In the genomic region with DNA sequence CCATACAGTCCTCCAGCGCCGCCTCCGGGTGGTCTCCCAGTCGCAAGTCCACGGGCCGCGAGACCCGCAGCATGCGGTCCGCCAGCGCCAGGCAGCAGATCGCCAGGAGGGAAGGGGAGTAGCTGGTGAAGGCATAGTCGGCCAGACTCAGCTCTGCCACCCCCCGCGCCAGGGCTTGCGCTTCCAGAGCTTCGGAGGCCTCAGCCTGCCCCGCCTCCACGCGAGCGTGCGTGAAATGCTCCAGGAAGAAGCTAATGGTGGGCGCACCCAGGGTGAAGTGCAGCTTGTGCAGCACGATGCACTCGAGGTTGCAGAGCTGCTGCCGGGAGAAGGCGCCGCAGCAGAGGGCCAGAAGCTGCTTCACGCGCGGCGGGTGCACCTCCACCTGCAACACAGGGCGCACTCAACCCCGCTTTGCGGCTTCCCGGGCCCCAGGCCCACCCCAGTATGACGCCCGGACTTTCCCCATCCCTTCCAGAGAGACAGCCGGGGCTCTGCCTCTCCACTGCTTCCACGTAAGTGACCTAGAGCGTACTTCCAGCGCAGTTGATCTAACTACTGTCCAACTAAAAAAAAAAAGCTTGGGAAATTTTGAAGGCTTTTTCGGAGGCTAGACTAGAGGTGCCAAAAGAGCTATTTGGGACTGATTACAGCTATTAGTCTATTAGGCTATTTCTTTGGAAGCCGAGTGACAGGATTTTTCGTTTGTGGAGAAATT, we compare ENCODE assay signal across 9 cellular contexts. TPM values are rescaled to one million over a fixed set of nuclear protein-coding genes. Genes with fewer than 3 reads are reported as not detected.
DNase-seq lines count a peak whose midpoint lies in the region; ATAC-seq, FAIRE-seq and TF ChIP-seq lines count a peak whose summit lies in the region.
"Had no signal": no experiment of that assay in that cellular context is flagged by ENCODE, and none has a peak within 500 bp of the region (broad histone marks: within the 10 kb centered on the region; RNA-seq: fewer than 3 reads in every experiment).

No MANE protein-coding gene starts in this region.

- peaks cover 7 to 53% (median 34%) of the 10 kb centered on the region in 4 donors for H3K4me1 Mint-ChIP-seq in CD4-positive, CD25-positive, alpha-beta regulatory T cell

- dilution Hi-C loops in keratinocyte (cut with MboI; ENCODE audit: extremely low pct_ligation_motif_present, low sequenced_read_pairs) = no loop called here

- H3K36me3 ChIP-seq in CD4-positive, CD25-positive, alpha-beta regulatory T cell (ENCODE audit: control insufficient read depth, insufficient read depth, low read length) = no peaks in the 10 kb centered on the region
- H3K36me3 ChIP-seq in HUES64 (ENCODE audit: insufficient read depth, low read length) (no peaks in the 10 kb centered on the region), keratinocyte (ENCODE audit: control insufficient read depth in 2 of 2, extremely low read depth in 1 of 2, insufficient read depth in 2 of 2, low read length in 2 of 2) (peaks cover 0 to 2% of the 10 kb centered on the region in 2 experiments), subcutaneous abdominal adipose tissue (ENCODE audit: control insufficient read depth in 5 of 5, insufficient read depth in 5 of 5, low read length in 5 of 5) (no peaks in the 10 kb centered on the region)

- FAIRE-seq in keratinocyte (lab: Jason Lieb, UNC) = no peak

- H3K9me3 ChIP-seq in CD4-positive, CD25-positive, alpha-beta regulatory T cell (ENCODE audit: control insufficient read depth in 2 of 2, low read length in 2 of 2) = no peaks in the 10 kb centered on the region
- H3K9me3 ChIP-seq in HUES64 (ENCODE audit: insufficient read depth, low read depth, low read length) = no peaks in the 10 kb centered on the region
- H3K9me3 ChIP-seq in keratinocyte (ENCODE audit: control insufficient read depth, low read depth, low read length) = no peaks in the 10 kb centered on the region
- H3K9me3 ChIP-seq in subcutaneous abdominal adipose tissue (ENCODE audit: control insufficient read depth in 5 of 5, low read length in 5 of 5) = peaks cover 0 to 4% (median 0%) of the 10 kb centered on the region in 5 donors

- H3K79me2 ChIP-seq in keratinocyte (ENCODE audit: control insufficient read depth, insufficient read depth, low read length) = no peaks in the 10 kb centered on the region

- no peaks in the 10 kb centered on the region for H4K20me1 ChIP-seq in keratinocyte (ENCODE audit: control insufficient read depth, extremely low read depth, insufficient read depth, low read length)

- DNase-seq in CD4-positive, CD25-positive, alpha-beta regulatory T cell = peak in 1 of 3 donors; percentile 29
- DNase-seq in activated naive CD4-positive, alpha-beta T cell treated with anti-CD3 and anti-CD28 coated beads, Interleukin-2, amount 50 U/mL, for 16 hours = peak; percentile 33
- no peak for DNase-seq in keratinocyte (ENCODE audit: low read depth, low spot score)
- no peak for DNase-seq in activated CD4-positive, CD25-positive, alpha-beta regulatory T cell treated with anti-CD3 and anti-CD28 coated beads, Interleukin-2, amount 50 U/mL, for 72 hours

- 3% methylated on average over 45 of the region's 45 CpGs for WGBS in HUES64

- H3K9ac ChIP-seq in HUES64 (ENCODE audit: low read depth, low read length) = no peak overlapping the region
- peak overlapping the region; percentile 71 for H3K9ac ChIP-seq in keratinocyte (ENCODE audit: control insufficient read depth, extremely low read depth, insufficient read depth, low read length)
- no peak overlapping the region for H3K9ac ChIP-seq in subcutaneous abdominal adipose tissue (ENCODE audit: low read length in 5 of 5)

- no peaks in the 10 kb centered on the region for H3K36me3 Mint-ChIP-seq in CD4-positive, CD25-positive, alpha-beta regulatory T cell

- ATAC-seq in CD4-positive, CD25-positive, alpha-beta regulatory T cell (ENCODE audit: low read depth in 2 of 2) = no peak
- ATAC-seq in GM19455 (IDR thresholded peaks at IDR 0.05; ENCODE audit: unreplicated experiment) (no peak), HG03045 (IDR thresholded peaks at IDR 0.05; ENCODE audit: unreplicated experiment) (no peak)

- peaks cover 45% of the 10 kb centered on the region for H3K27me3 ChIP-seq in CD4-positive, CD25-positive, alpha-beta regulatory T cell (ENCODE audit: control insufficient read depth, insufficient read depth, low read length)
- H3K27me3 ChIP-seq in HUES64 (ENCODE audit: insufficient read depth, low read length) (peaks cover 99% of the 10 kb centered on the region), keratinocyte (ENCODE audit: control insufficient read depth, extremely low read depth, insufficient read depth, low read length) (peaks cover 21% of the 10 kb centered on the region), subcutaneous abdominal adipose tissue (ENCODE audit: control insufficient read depth in 5 of 5, insufficient read depth in 4 of 5, low read length in 5 of 5) (peaks cover 38 to 85% (median 68%) of the 10 kb centered on the region in 5 donors)

- peaks cover 0 to 4% (median 0%) of the 10 kb centered on the region in 7 donors for H3K9me3 Mint-ChIP-seq in CD4-positive, CD25-positive, alpha-beta regulatory T cell

- H2AFZ ChIP-seq in keratinocyte (ENCODE audit: control insufficient read depth, low read length) = peak overlapping the region; percentile 94

- peak overlapping the region; percentile 91 for H3K4me2 ChIP-seq in keratinocyte (ENCODE audit: control insufficient read depth, extremely low read depth, insufficient read depth, low read depth, low read length)

- H3K27me3 Mint-ChIP-seq in CD4-positive, CD25-positive, alpha-beta regulatory T cell = peaks cover 86% of the 10 kb centered on the region

- no peaks in the 10 kb centered on the region for H3K9me1 ChIP-seq in keratinocyte (ENCODE audit: control insufficient read depth, extremely low read depth, insufficient read depth, low read length)

- H3K4me1 ChIP-seq in CD4-positive, CD25-positive, alpha-beta regulatory T cell (ENCODE audit: control insufficient read depth, insufficient read depth, low read length, poor library complexity, severe bottlenecking) = peaks cover 47% of the 10 kb centered on the region
- peaks cover 20% of the 10 kb centered on the region; the same call in 1 of the 2 replicates for H3K4me1 ChIP-seq in HUES64 (ENCODE audit: insufficient read depth, low read length)
- peaks cover 15% of the 10 kb centered on the region for H3K4me1 ChIP-seq in keratinocyte (ENCODE audit: control insufficient read depth, extremely low read depth, insufficient read depth, low read length)
- peaks cover 8 to 52% (median 52%) of the 10 kb centered on the region in 5 donors for H3K4me1 ChIP-seq in subcutaneous abdominal adipose tissue (ENCODE audit: control insufficient read depth in 5 of 5, insufficient read depth in 5 of 5, low read length in 5 of 5)

- H3K4me3 Mint-ChIP-seq in CD4-positive, CD25-positive, alpha-beta regulatory T cell = peak overlapping the region; percentile 75 to 87 (median 82)

- TF ChIP-seq CTCF in keratinocyte (optimal IDR thresholded peaks at IDR 0.05 in 1 of 3, IDR thresholded peaks at IDR 0.05 in 1 of 3, conservative IDR thresholded peaks at IDR 0.05 in 1 of 3; ENCODE audit: extremely low read depth in 1 of 3, insufficient read depth in 2 of 3, low read length in 3 of 3) = no peak

- peak overlapping the region; percentile 26 for H3K4me3 ChIP-seq in CD4-positive, CD25-positive, alpha-beta regulatory T cell (ENCODE audit: low read depth, low read length)
- H3K4me3 ChIP-seq in HUES64 (ENCODE audit: low read length) (peak overlapping the region; percentile 57), keratinocyte (ENCODE audit: control insufficient read depth in 2 of 3, extremely low read depth in 1 of 3, insufficient read depth in 2 of 3, low read depth in 1 of 3, low read length in 3 of 3) (peak overlapping the region; percentile 69 to 92 (median 84)), subcutaneous abdominal adipose tissue (ENCODE audit: low read depth in 1 of 5, low read length in 5 of 5) (peak overlapping the region in 4 of 5 donors; percentile 67 to 77 (median 74))

- no peak overlapping the region for H3K27ac ChIP-seq in CD4-positive, CD25-positive, alpha-beta regulatory T cell (ENCODE audit: insufficient read depth, low read length, poor library complexity, severe bottlenecking)
- H3K27ac ChIP-seq in HUES64 (ENCODE audit: low read depth, low read length) = no peak overlapping the region
- H3K27ac ChIP-seq in keratinocyte (ENCODE audit: control insufficient read depth, insufficient read depth, low read length) = no peak overlapping the region
- no peak overlapping the region for H3K27ac ChIP-seq in subcutaneous abdominal adipose tissue (ENCODE audit: low read depth, low read length)

- no peak overlapping the region for H3K27ac Mint-ChIP-seq in CD4-positive, CD25-positive, alpha-beta regulatory T cell

RNA-seq across cellular contexts. Expression of gene CCNO, which starts 1.8 kb away (rescaled TPM):
- total RNA-seq in CD4-positive, CD25-positive, alpha-beta regulatory T cell = not detected
- polyA plus RNA-seq in CD4-positive, CD25-positive, alpha-beta regulatory T cell = not detected
- 0.20 TPM for polyA plus RNA-seq in HUES64 (2013, experiment 1 of 2)
- polyA plus RNA-seq in HUES64 (2013, experiment 2 of 2) = 0.25 TPM
- 0.42 to 0.94 TPM (median 0.48 TPM) in 3 replicates for polyA plus RNA-seq in keratinocyte
- 0.19 TPM for polyA plus RNA-seq in keratinocyte (2011; ENCODE audit: low read depth)
- 0.53 and 0.73 TPM in 2 replicates for polyA plus RNA-seq in keratinocyte (2011; cell fraction: cytosol; rRNA removed)
- polyA plus RNA-seq in keratinocyte (2011; cell fraction: nucleus; rRNA removed) = 1.6 and 2.2 TPM in 2 replicates
- polyA plus RNA-seq in keratinocyte (2012; ENCODE audit: low replicate concordance) = 1.2 and 2.8 TPM in 2 replicates
- polyA minus RNA-seq in keratinocyte = 0.13 to 0.56 TPM (median 0.30 TPM) in 3 replicates
- polyA minus RNA-seq in keratinocyte (2011; cell fraction: cytosol; rRNA and poly(A)+ RNA removed) = not detected
- polyA minus RNA-seq in keratinocyte (2011; cell fraction: nucleus; rRNA and poly(A)+ RNA removed) = 0.70 and 0.74 TPM in 2 replicates
- total RNA-seq: dermis microvascular lymphatic vessel endothelial cell had no signal

RNA-seq across cellular contexts. Expression of gene MCIDAS, which starts 4.5 kb away (rescaled TPM):
- total RNA-seq in CD4-positive, CD25-positive, alpha-beta regulatory T cell = not detected
- not detected for polyA plus RNA-seq in CD4-positive, CD25-positive, alpha-beta regulatory T cell
- polyA plus RNA-seq in HUES64 (2013, experiment 1 of 2) = not detected
- polyA plus RNA-seq in HUES64 (2013, experiment 2 of 2) = 0.44 TPM
- polyA plus RNA-seq in keratinocyte = 0.03 to 0.15 TPM in 2 of 3 replicates, not detected in the other
- not detected for polyA plus RNA-seq in keratinocyte (2011; ENCODE audit: low read depth)
- polyA plus RNA-seq in keratinocyte (2011; cell fraction: cytosol; rRNA removed) = not detected in 2 replicates
- 0.11 TPM in 1 of 2 replicates, not detected in the other for polyA plus RNA-seq in keratinocyte (2011; cell fraction: nucleus; rRNA removed)
- polyA plus RNA-seq in keratinocyte (2012; ENCODE audit: low replicate concordance) = 0.07 TPM in 1 of 2 replicates, not detected in the other
- not detected in 3 replicates for polyA minus RNA-seq in keratinocyte
- polyA minus RNA-seq in keratinocyte (2011; cell fraction: cytosol; rRNA and poly(A)+ RNA removed) = not detected
- not detected in 2 replicates for polyA minus RNA-seq in keratinocyte (2011; cell fraction: nucleus; rRNA and poly(A)+ RNA removed)
- total RNA-seq: dermis microvascular lymphatic vessel endothelial cell had no signal

RNA-seq across cellular contexts. Expression of gene CDC20B, which starts 58.7 kb away (rescaled TPM):
- total RNA-seq in CD4-positive, CD25-positive, alpha-beta regulatory T cell = not detected
- not detected for polyA plus RNA-seq in CD4-positive, CD25-positive, alpha-beta regulatory T cell
- polyA plus RNA-seq in HUES64 (2013, experiment 1 of 2) = 0.10 TPM
- polyA plus RNA-seq in HUES64 (2013, experiment 2 of 2) = 0.13 TPM
- polyA plus RNA-seq in keratinocyte = 0.03 TPM in 1 of 3 replicates, not detected in the others
- polyA plus RNA-seq in keratinocyte (2011; ENCODE audit: low read depth) = not detected
- polyA plus RNA-seq in keratinocyte (2011; cell fraction: cytosol; rRNA removed) = not detected in 2 replicates
- not detected in 2 replicates for polyA plus RNA-seq in keratinocyte (2011; cell fraction: nucleus; rRNA removed)
- not detected in 2 replicates for polyA plus RNA-seq in keratinocyte (2012; ENCODE audit: low replicate concordance)
- not detected in 3 replicates for polyA minus RNA-seq in keratinocyte
- polyA minus RNA-seq in keratinocyte (2011; cell fraction: cytosol; rRNA and poly(A)+ RNA removed) = not detected
- polyA minus RNA-seq in keratinocyte (2011; cell fraction: nucleus; rRNA and poly(A)+ RNA removed) = not detected in 2 replicates
- total RNA-seq: dermis microvascular lymphatic vessel endothelial cell had no signal

Comparison
In these comparisons a context has a peak if more than half of its experiments do, and no peak if none do; other contexts are left out.
1. H3K4me3 ChIP-seq: peak in every context shown above with its lines; median percentile 84 in keratinocyte; 74 in subcutaneous abdominal adipose tissue; 57 in HUES64; 26 in CD4-positive, CD25-positive, alpha-beta regulatory T cell.